8 cellular contexts compared by ENCODE assay signal in the genomic region with DNA sequence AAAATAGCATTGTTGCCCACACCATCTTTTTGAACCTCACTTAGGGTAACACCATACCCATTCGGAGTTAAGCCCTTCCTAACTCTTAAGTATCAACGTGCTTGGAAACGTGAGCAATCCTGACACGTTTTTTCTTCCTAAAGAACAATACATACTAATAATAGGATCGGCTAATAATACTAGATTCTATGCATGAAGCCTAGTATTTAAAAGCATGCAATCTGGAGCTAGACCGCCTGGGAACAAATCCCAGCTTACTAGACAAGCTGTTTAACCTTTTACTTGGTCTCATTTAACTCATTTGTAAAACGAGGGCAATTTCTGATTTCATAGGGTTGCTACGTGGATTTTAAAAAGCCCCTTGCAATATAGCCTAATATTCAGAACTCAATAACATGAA. TPM values are rescaled to one million over a fixed set of nuclear protein-coding genes. Genes with fewer than 3 reads are reported as not detected.
DNase-seq lines count a peak whose midpoint lies in the region; ATAC-seq lines count a peak whose summit lies in the region.

No MANE protein-coding gene starts in this region.

- ATAC-seq in naive B cell (ENCODE audit: low read depth in 2 of 2): no peak
- no peak for ATAC-seq in HG03280 (IDR thresholded peaks at IDR 0.05; ENCODE audit: unreplicated experiment)

- DNase-seq in DMS 273 (lab: John Stamatoyannopoulos, UW; ENCODE audit: unreplicated experiment): peak; percentile 57
- DNase-seq in DMS 273 treated with DMSO at 0.1 percent for 48 hours (lab: John Stamatoyannopoulos, UW): no peak
- DNase-seq in NCI-H69 (lab: John Stamatoyannopoulos, UW): peak; percentile 65
- peak; percentile 44 for DNase-seq in dermis blood vessel endothelial cell
- no peak for DNase-seq in naive B cell
- DNase-seq in H4 (ENCODE audit: low spot score): no peak
- DNase-seq in G401 (ENCODE audit: low spot score): no peak

- no peaks in the 10 kb centered on the region for H3K36me3 Mint-ChIP-seq in naive B cell

- in situ Hi-C loops in G401 (cut with HindIII; ENCODE audit: low sequenced_read_pairs): no loop called here

- no peaks in the 10 kb centered on the region for H3K9me3 Mint-ChIP-seq in naive B cell

- H3K27me3 Mint-ChIP-seq in naive B cell: peaks cover 0 to 7% (median 0%) of the 10 kb centered on the region in 3 donors

- peak overlapping the region; percentile 96 to 100 (median 100) for H3K27ac Mint-ChIP-seq in naive B cell

- H3K4me1 Mint-ChIP-seq in naive B cell: peaks cover 19 to 41% (median 35%) of the 10 kb centered on the region in 3 donors

- H3K4me3 Mint-ChIP-seq in naive B cell: peak overlapping the region; percentile 95 to 100 (median 99)

RNA-seq across cellular contexts. Expression of a gene that starts 0.9 kb away (rescaled TPM):
- total RNA-seq in dermis blood vessel endothelial cell: 15.5 and 38.1 TPM in 2 replicates
- polyA plus RNA-seq in naive B cell (ENCODE audit: low read depth in 6 of 6): 10 to 100 TPM in 5 of 6 donors, 1 to 10 TPM in 1; 2.7 to 14.7 (median 11.7) TPM
- 20.5 and 25.6 TPM in 2 replicates for total RNA-seq in H4 (2014; rRNA removed; shearing (Covaris generic))
- total RNA-seq in G401 (2014; rRNA removed; shearing (Covaris generic)): 8.5 and 12.1 TPM in 2 replicates

Comparison
In these comparisons a context has a peak if more than half of its experiments do, and no peak if none do; other contexts are left out.
1. DNase-seq: peak in DMS 273 (single experiment), NCI-H69 (single experiment) and dermis blood vessel endothelial cell (single experiment); none in DMS 273 treated with DMSO at 0.1 percent for 48 hours (single experiment), naive B cell (single experiment), H4 (single experiment) and G401 (single experiment).